Comparison of ENCODE assay signal across 8 cellular contexts in the genomic region with DNA sequence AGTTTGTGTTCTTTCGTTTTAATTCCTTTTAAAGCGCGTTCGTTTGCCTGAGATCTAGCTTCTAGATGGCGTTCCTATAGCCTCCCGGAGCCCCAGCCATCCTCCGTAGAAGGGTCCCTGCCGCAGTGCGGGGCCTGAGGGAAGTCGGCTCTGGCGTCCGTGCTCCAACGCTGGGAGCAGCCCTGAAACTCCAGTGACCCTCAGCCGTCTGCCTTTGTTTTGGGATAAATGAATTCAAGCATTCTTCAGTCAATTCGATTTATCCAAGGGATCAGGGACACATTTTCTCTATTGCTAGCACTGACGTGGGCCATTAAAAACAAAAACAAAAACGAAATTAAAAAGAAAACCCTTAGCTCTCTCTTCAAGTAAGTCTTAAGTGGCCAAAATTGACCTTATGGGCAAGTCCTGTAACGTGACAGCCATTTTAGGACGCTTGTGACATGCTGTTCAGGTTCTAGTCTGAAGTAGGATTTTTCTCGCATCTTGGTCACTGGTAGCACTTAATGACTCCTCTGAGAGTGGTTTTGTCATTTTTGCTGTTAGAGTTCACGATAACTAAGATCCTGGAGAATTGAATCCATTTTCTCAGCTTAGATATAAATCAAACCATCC. TPM values are rescaled to one million over a fixed set of nuclear protein-coding genes. Genes with fewer than 3 reads are reported as not detected.
A peak's percentile ranks its signal among the peaks of the same experiment; 100 is the strongest.
DNase-seq lines count a peak whose midpoint lies in the region; ATAC-seq, FAIRE-seq and TF ChIP-seq lines count a peak whose summit lies in the region.

No MANE protein-coding gene starts in this region.

- H3K23me2 ChIP-seq in H1 (ENCODE audit: low read depth, low read length): no peaks in the 10 kb centered on the region

- no peak overlapping the region for H3K23ac ChIP-seq in H1 (ENCODE audit: insufficient read length)

- H3K27ac Mint-ChIP-seq in CD8-positive, alpha-beta T cell: peak overlapping the region; percentile 100

- peaks cover under 1% of the 10 kb centered on the region for H3K27me3 Mint-ChIP-seq in CD8-positive, alpha-beta T cell (ENCODE audit: low read depth)

- intact Hi-C loops in CD8-positive, alpha-beta T cell (cut with DNase I, micrococcal nuclease): loop anchor here (1.0 to 10.0 kb wide), 11 partner anchors 159 to 1441 kb away; a partner anchor contains a TSS

- H3K36me3 Mint-ChIP-seq in CD8-positive, alpha-beta T cell: peaks cover 21% of the 10 kb centered on the region

- H2BK15ac ChIP-seq in H1 (ENCODE audit: low read length): no peak overlapping the region

- no peak for TF ChIP-seq CTCF in CD8-positive, alpha-beta T cell (IDR thresholded peaks at IDR 0.05)
- no peak for TF ChIP-seq CTCF in RWPE2 (IDR thresholded peaks at IDR 0.05; ENCODE audit: poor library complexity, severe bottlenecking)
- TF ChIP-seq CTCF in H1 (IDR thresholded peaks at IDR 0.05; ENCODE audit: control extremely low read depth in 1 of 3, insufficient read depth in 1 of 3, low read depth in 1 of 3, low read length in 3 of 3): no peak

- peak overlapping the region; percentile 80 for H2AFZ ChIP-seq in H1 (ENCODE audit: low read length)

- H3K36me3 ChIP-seq in CD8-positive, alpha-beta T cell (ENCODE audit: insufficient read depth, low read length): no peaks in the 10 kb centered on the region
- peaks cover 32% of the 10 kb centered on the region for H3K36me3 ChIP-seq in RWPE2 (ENCODE audit: low read depth)
- peaks cover 0 to 11% (median under 1%) of the 10 kb centered on the region in 4 experiments; a peak in 3 of 8 replicates for H3K36me3 ChIP-seq in H1 (ENCODE audit: control insufficient read depth in 2 of 4, insufficient read depth in 4 of 4, low read length in 3 of 4)
- H3K36me3 ChIP-seq in muscle layer of duodenum (ENCODE audit: control insufficient read depth in 1 of 2, insufficient read depth in 2 of 2, low read length in 2 of 2): peaks cover 0 to 3% of the 10 kb centered on the region in 2 donors

- H3K4me1 Mint-ChIP-seq in CD8-positive, alpha-beta T cell (ENCODE audit: low read depth): peaks cover 38% of the 10 kb centered on the region

- in situ Hi-C loops in KBM-7 (cut with MboI; ENCODE audit: low pct_unique_long_range_greater_than_20kb, low sequenced_read_pairs): no loop called here

- no peak for TF ChIP-seq RAD21 in H1 (IDR thresholded peaks at IDR 0.05 in 1 of 2, conservative IDR thresholded peaks at IDR 0.05 in 1 of 2; ENCODE audit: low read depth in 2 of 2, low read length in 2 of 2)

- H3K4me3 Mint-ChIP-seq in CD8-positive, alpha-beta T cell: peak overlapping the region; percentile 100

- no peaks in the 10 kb centered on the region for H3K9me3 Mint-ChIP-seq in CD8-positive, alpha-beta T cell

- H3K79me1 ChIP-seq in H1 (ENCODE audit: low read depth, low read length): no peaks in the 10 kb centered on the region

- H3K56ac ChIP-seq in H1 (replicated peaks; ENCODE audit: insufficient read length, low read depth, low read length): no peak overlapping the region

- H3K9ac ChIP-seq in H1 (replicated peaks in 1 of 4; ENCODE audit: extremely low read depth in 1 of 4, low read depth in 3 of 4, low read length in 3 of 4): peak overlapping the region; percentile 61 to 89 (median 72)

- 12% methylated on average over 21 of the region's 21 CpGs; no CpG with 5 or more reads in 1 of the 2 experiments for WGBS in H1 (ENCODE audit: extremely low coverage in 1 of 2, insufficient coverage in 1 of 2, insufficient read length in 1 of 2, insufficient replicate concordance in 2 of 2, low coverage in 1 of 2, low lambda C conversion rate in 2 of 2, missing lambda C conversion rate in 1 of 2), 2 experiments

- no peaks in the 10 kb centered on the region for H3K27me3 ChIP-seq in CD8-positive, alpha-beta T cell (ENCODE audit: insufficient read depth, low read length)
- H3K27me3 ChIP-seq in RWPE2 (ENCODE audit: insufficient read depth, poor library complexity, severe bottlenecking) (no peaks in the 10 kb centered on the region), H1 (replicated peaks in 1 of 4; ENCODE audit: control insufficient read depth in 3 of 4, extremely low read depth in 1 of 4, insufficient read depth in 3 of 4, low read length in 3 of 4) (no peaks in the 10 kb centered on the region), muscle layer of duodenum (ENCODE audit: low read depth, low read length) (no peaks in the 10 kb centered on the region)

- peaks cover 0 to 39% of the 10 kb centered on the region in 2 experiments; a peak in 2 of 4 replicates for H3K79me2 ChIP-seq in H1 (ENCODE audit: control insufficient read depth in 1 of 2, insufficient read depth in 2 of 2, low read length in 2 of 2)

- H2BK5ac ChIP-seq in H1 (ENCODE audit: low read depth, low read length): 0 out of 2 replicates have a peak overlapping the region, but pooled peaks have one; percentile 54

- CTCF ChIA-PET in CD8-positive, alpha-beta T cell (lab: Charles Lee): interaction anchor here (1.8 kb wide), 1 partner anchor 9 kb away, joined by 6 read pairs; no protein-coding TSS in a partner anchor
- CTCF ChIA-PET in H1 (lab: Charles Lee; ENCODE audit: partially characterized antibody): interaction anchor here (1.2 kb wide), 1 partner anchor 8 kb away, joined by 3 read pairs; no protein-coding TSS in a partner anchor

- DNase-seq in CD8-positive, alpha-beta T cell: no peak
- DNase-seq in RWPE2 (ENCODE audit: low spot score) (no peak), H1 (ENCODE audit: low read depth in 1 of 2, low spot score in 2 of 2) (peak in 1 of 2 experiments; percentile 10), HuH-7.5 (ENCODE audit: low spot score) (no peak), KBM-7 (no peak)

- H3K27ac ChIP-seq in CD8-positive, alpha-beta T cell (ENCODE audit: low read depth, low read length): peak overlapping the region; percentile 94
- no peak overlapping the region for H3K27ac ChIP-seq in RWPE2 (ENCODE audit: poor library complexity, severe bottlenecking)
- H3K27ac ChIP-seq in H1 (ENCODE audit: low read depth, low read length): peak overlapping the region; percentile 47
- peak overlapping the region; percentile 97 for H3K27ac ChIP-seq in muscle layer of duodenum (ENCODE audit: low read length)

- H4K91ac ChIP-seq in H1 (replicated peaks; ENCODE audit: insufficient read length, low read length): no peak overlapping the region

- peaks cover 24% of the 10 kb centered on the region for H3K4me1 ChIP-seq in CD8-positive, alpha-beta T cell (ENCODE audit: insufficient read depth, low read length)
- H3K4me1 ChIP-seq in RWPE2 (ENCODE audit: insufficient read depth, poor library complexity, severe bottlenecking): peaks cover 18% of the 10 kb centered on the region
- peaks cover 0 to 3% (median 0%) of the 10 kb centered on the region in 4 experiments; a peak in 1 of 7 replicates for H3K4me1 ChIP-seq in H1 (replicated peaks in 1 of 4; ENCODE audit: control insufficient read depth in 3 of 4, insufficient read depth in 4 of 4, low read length in 3 of 4)
- H3K4me1 ChIP-seq in muscle layer of duodenum (ENCODE audit: control insufficient read depth in 1 of 2, insufficient read depth in 2 of 2, low read length in 2 of 2): peaks cover 4 to 18% of the 10 kb centered on the region in 2 donors

- no peak overlapping the region for H3K4ac ChIP-seq in H1 (replicated peaks; ENCODE audit: insufficient read length, low read depth, low read length)

- H3K14ac ChIP-seq in H1 (ENCODE audit: insufficient read length): no peak overlapping the region

- peak; percentile 8 for ATAC-seq in CD8-positive, alpha-beta T cell
- ATAC-seq in GM18909 (IDR thresholded peaks at IDR 0.05; ENCODE audit: poor library complexity, unreplicated experiment) (peak; percentile 32), HG03097 (IDR thresholded peaks at IDR 0.05; ENCODE audit: low FRiP score, unreplicated experiment) (peak; percentile 24), RWPE2 (ENCODE audit: low read depth) (peak; percentile 24)

- H2BK12ac ChIP-seq in H1 (ENCODE audit: low read depth, low read length): no peak overlapping the region

- peak overlapping the region; percentile 92 for H3K4me3 ChIP-seq in CD8-positive, alpha-beta T cell (ENCODE audit: low read depth, low read length)
- H3K4me3 ChIP-seq in RWPE2 (ENCODE audit: severe bottlenecking): peak overlapping the region; percentile 85
- H3K4me3 ChIP-seq in H1 (ENCODE audit: extremely low read depth in 1 of 4, insufficient read depth in 2 of 4, low read depth in 3 of 4, low read length in 4 of 4): peak overlapping the region; percentile 68 to 92 (median 84)
- H3K4me3 ChIP-seq in muscle layer of duodenum (ENCODE audit: low read depth in 1 of 2, low read length in 2 of 2): peak overlapping the region; percentile 88 to 90

- no peak for FAIRE-seq in H1 (lab: Jason Lieb, UNC)

- H2BK20ac ChIP-seq in H1 (ENCODE audit: low read length): no peak overlapping the region

- no peak overlapping the region for H3K18ac ChIP-seq in H1 (ENCODE audit: extremely low read depth, low read length)

- H4K20me1 ChIP-seq in H1 (replicated peaks in 1 of 2; ENCODE audit: control insufficient read depth in 1 of 2, insufficient read depth in 2 of 2, low read length in 2 of 2): peaks cover 0 to 4% of the 10 kb centered on the region in 2 experiments

- H3K9me3 ChIP-seq in CD8-positive, alpha-beta T cell (ENCODE audit: low read length): no peaks in the 10 kb centered on the region
- H3K9me3 ChIP-seq in RWPE2 (ENCODE audit: severe bottlenecking) (no peaks in the 10 kb centered on the region), H1 (ENCODE audit: insufficient read depth in 2 of 2, low read depth in 1 of 2, low read length in 1 of 2) (no peaks in the 10 kb centered on the region), muscle layer of duodenum (ENCODE audit: control insufficient read depth in 1 of 2, low read length in 2 of 2) (no peaks in the 10 kb centered on the region)

- no peak; a peak in 1 of 3 replicates for TF ChIP-seq POLR2A in H1 (IDR thresholded peaks at IDR 0.05; ENCODE audit: control extremely low read depth in 1 of 2, low read depth in 2 of 2, low read length in 2 of 2)

- no peak for TF ChIP-seq EP300 in H1 (IDR thresholded peaks at IDR 0.05; ENCODE audit: borderline replicate concordance in 1 of 2, low read depth in 2 of 2, low read length in 2 of 2)

- POLR2A ChIA-PET in CD8-positive, alpha-beta T cell (lab: Charles Lee): interaction anchor here (0.6 to 1.5 kb wide), 3 partner anchors 9 to 1114 kb away, joined by 3 to 4 read pairs (median 3); no protein-coding TSS in a partner anchor
- POLR2A ChIA-PET in H1 (lab: Charles Lee; ENCODE audit: partially characterized antibody): interaction anchor here (0.7 to 1.9 kb wide), 4 partner anchors 9 to 56 kb away, joined by 3 to 5 read pairs (median 4); no protein-coding TSS in a partner anchor

- H2BK120ac ChIP-seq in H1 (replicated peaks; ENCODE audit: low read depth, low read length): no peak overlapping the region

- H2AK5ac ChIP-seq in H1 (ENCODE audit: low read depth, low read length): no peak overlapping the region

- peak overlapping the region; percentile 68 to 74 for H3K4me2 ChIP-seq in H1 (ENCODE audit: insufficient read depth in 1 of 2, low read depth in 2 of 2, low read length in 2 of 2)

- no peak overlapping the region for H4K5ac ChIP-seq in H1 (ENCODE audit: insufficient read length, low read depth, low read length)

- H4K8ac ChIP-seq in H1 (ENCODE audit: extremely low read depth, insufficient read depth, low read length): no peak overlapping the region

RNA-seq across cellular contexts. Expression of a gene that starts 0.8 kb away (rescaled TPM):
- total RNA-seq in CD8-positive, alpha-beta T cell: 10 to 100 TPM; 54.3 to 58.1 TPM
- total RNA-seq in H1 (2021; fragmentation: NEBNext Ultra II Directional; extraction: Animal tissue kit (Norgen Biotek cat#: 25700)): 29.4 and 36.9 TPM in 2 replicates
- polyA plus RNA-seq in H1 (2011; rRNA removed): 4.0 and 7.8 TPM in 2 replicates
- 9.2 TPM for polyA plus RNA-seq in H1 (2011; cell fraction: cytosol; rRNA removed)
- polyA plus RNA-seq in H1 (2011; cell fraction: nucleus; rRNA removed): 2.4 TPM
- polyA plus RNA-seq in H1 (2012, experiment 1 of 2): 8.5 to 14.7 TPM (median 11.1 TPM) in 4 replicates
- 1.2 TPM for polyA plus RNA-seq in H1 (2012, experiment 2 of 2)
- polyA plus RNA-seq in H1 (2013, experiment 1 of 2): 27.5 TPM
- polyA plus RNA-seq in H1 (2013, experiment 2 of 2): 30.1 TPM
- 13.9 and 22.1 TPM in 2 replicates for polyA minus RNA-seq in H1 (2011; rRNA and poly(A)+ RNA removed)
- polyA minus RNA-seq in H1 (2011; cell fraction: cytosol; rRNA and poly(A)+ RNA removed): 9.2 TPM
- 9.3 TPM for polyA minus RNA-seq in H1 (2011; cell fraction: nucleus; rRNA and poly(A)+ RNA removed)
